Comparison of ENCODE assay signal across 14 cellular contexts in genomic region chr19:11321206-11322126, GRCh38. TPM values are rescaled to one million over a fixed set of nuclear protein-coding genes. Genes with fewer than 3 reads are reported as not detected.
DNase-seq lines count a peak whose midpoint lies in the region; ATAC-seq and TF ChIP-seq lines count a peak whose summit lies in the region.
"Had no signal": no experiment of that assay in that cellular context is flagged by ENCODE, and none has a peak within 500 bp of the region (broad histone marks: within the 10 kb centered on the region; RNA-seq: fewer than 3 reads in every experiment).

No MANE protein-coding gene starts in this region.

- no peaks in the 10 kb centered on the region for H3K27me3 ChIP-seq in HCT116 (ENCODE audit: insufficient read depth, low read length)
- H3K27me3 ChIP-seq: dorsolateral prefrontal cortex had no signal

- ATAC-seq in HCT116 (peak; percentile 70), HG03280 (IDR thresholded peaks at IDR 0.05; ENCODE audit: unreplicated experiment) (no peak), GM18873 (IDR thresholded peaks at IDR 0.05; ENCODE audit: low FRiP score, unreplicated experiment) (no peak), HG03460 (IDR thresholded peaks at IDR 0.05; ENCODE audit: unreplicated experiment) (no peak)
- ATAC-seq: stimulated activated effector memory CD8-positive, alpha-beta T cell treated with anti-CD3 and anti-CD28 coated beads, Interleukin-12 subunit alpha, Interleukin-12 subunit beta, amount 100 ng/mL, for 72 hours had no signal

- H3K9me3 Mint-ChIP-seq in Calu3 (ENCODE audit: low read depth, unreplicated experiment), result no peaks in the 10 kb centered on the region
- H3K9me3 Mint-ChIP-seq in brain, result no peaks in the 10 kb centered on the region
- H3K9me3 Mint-ChIP-seq in nephron progenitor cell, result peaks cover 11% of the 10 kb centered on the region
- H3K9me3 Mint-ChIP-seq: CD8-positive, alpha-beta memory T cell; stimulated activated effector memory CD8-positive, alpha-beta T cell treated with anti-CD3 and anti-CD28 coated beads, Interleukin-12 subunit alpha, Interleukin-12 subunit beta, amount 100 ng/mL, for 72 hours had no signal

- no peaks in the 10 kb centered on the region for H3K4me1 ChIP-seq in HCT116 (ENCODE audit: control insufficient read depth in 1 of 2, insufficient read depth in 2 of 2, low read length in 2 of 2)

- CTCF ChIA-PET in Calu3 (lab: Charles Lee) (interaction anchor here (0.7 to 0.9 kb wide), 2 partner anchors 12 to 23 kb away, joined by 3 read pairs; no protein-coding TSS in a partner anchor), HCT116 (lab: Charles Lee) (interaction anchor here (1.2 kb wide), 1 partner anchor 10 kb away, joined by 3 read pairs; no protein-coding TSS in a partner anchor)

- H3K27me3 Mint-ChIP-seq in Calu3 (ENCODE audit: unreplicated experiment), result no peaks in the 10 kb centered on the region
- no peaks in the 10 kb centered on the region for H3K27me3 Mint-ChIP-seq in brain
- no peaks in the 10 kb centered on the region for H3K27me3 Mint-ChIP-seq in nephron progenitor cell (ENCODE audit: low read depth, poor library complexity)

- TF ChIP-seq RAD21 in HCT116 (IDR thresholded peaks at IDR 0.05; ENCODE audit: low read depth), result peak; percentile 16; the same call in 1 of the 2 replicates

- TF ChIP-seq CTCF in Calu3 (IDR thresholded peaks at IDR 0.05; ENCODE audit: unreplicated experiment) (no peak), HCT116 (IDR thresholded peaks at IDR 0.05 in 2 of 3, conservative IDR thresholded peaks at IDR 0.05 in 1 of 3; ENCODE audit: borderline replicate concordance in 1 of 3, insufficient read depth in 1 of 3, low read depth in 2 of 3, low read length in 2 of 3) (peak in 2 of 3 experiments; percentile 30 to 39; a peak in 3 of 6 replicates), brain (conservative IDR thresholded peaks at IDR 0.05) (no peak), nephron progenitor cell (IDR thresholded peaks at IDR 0.05) (no peak)

- POLR2A ChIA-PET in HCT116 (lab: Charles Lee), result interaction anchor here (1.9 kb wide), 1 partner anchor 23 kb away, joined by 4 read pairs; no protein-coding TSS in a partner anchor

- H3K27ac Mint-ChIP-seq in Calu3 (ENCODE audit: unreplicated experiment) (peak overlapping the region; percentile 23), brain (peak overlapping the region in 3 of 5 experiments; percentile 11 to 81 (median 48)), nephron progenitor cell (peak overlapping the region; percentile 20)

- peaks cover 26% of the 10 kb centered on the region for H3K4me1 Mint-ChIP-seq in Calu3 (ENCODE audit: low read depth, unreplicated experiment)
- H3K4me1 Mint-ChIP-seq in brain, result peaks cover 39% of the 10 kb centered on the region
- H3K4me1 Mint-ChIP-seq in nephron progenitor cell, result peaks cover 49% of the 10 kb centered on the region

- no peaks in the 10 kb centered on the region for H3K9me2 ChIP-seq in HCT116 (ENCODE audit: insufficient read depth)

- intact Hi-C loops in Calu3 (cut with micrococcal nuclease; ENCODE audit: unreplicated experiment), result loop anchor here (10.0 kb wide), 1 partner anchor 53 kb away; the partner anchor contains the start of gene SWSAP1
- intact Hi-C loops in HCT116 (cut with micrococcal nuclease), result no loop called here

- H3K9me3 ChIP-seq in HCT116 (ENCODE audit: control insufficient read depth in 1 of 2, insufficient read depth in 1 of 2, low read depth in 1 of 2, low read length in 2 of 2), result no peaks in the 10 kb centered on the region

- RAD21 ChIA-PET in HCT116 (lab: Charles Lee; ENCODE audit: low non-redundant PET in 1 of 2, low total read pairs in 2 of 2, uncharacterized antibody in 2 of 2, unreplicated experiment in 2 of 2), result no interaction called here

- no peak for DNase-seq in Calu3
- DNase-seq in HCT116 (ENCODE audit: low read depth, low spot score), result no peak
- DNase-seq in nephron progenitor cell, result no peak
- no peak for DNase-seq in islet precursor cell
- DNase-seq: activated CD4-positive, alpha-beta T cell treated with anti-CD3 and anti-CD28 coated beads for 4 hours; amygdala; CD8-positive, alpha-beta memory T cell; dorsolateral prefrontal cortex; NCI-H2081 had no signal

- BruUV-seq in Calu3 (replicated peaks; lab: Mats Ljungman, UMichigan) (no TSS peak), HCT116 (replicated peaks; lab: Mats Ljungman, UMichigan) (no TSS peak)

- no peak overlapping the region for H2AFZ ChIP-seq in HCT116 (ENCODE audit: low read depth, low read length, poor library complexity, severe bottlenecking)

- no peak overlapping the region for H3K4me2 ChIP-seq in HCT116 (ENCODE audit: low read length)

- no peak for TF ChIP-seq POLR2A in HCT116 (IDR thresholded peaks at IDR 0.05; ENCODE audit: borderline replicate concordance, extremely low read depth, insufficient read depth, insufficient read length)

- H4K20me1 ChIP-seq in HCT116 (ENCODE audit: insufficient read depth), result no peaks in the 10 kb centered on the region

- H3K36me3 ChIP-seq in HCT116 (ENCODE audit: control insufficient read depth in 1 of 2, insufficient read depth in 2 of 2, low read length in 2 of 2), result no peaks in the 10 kb centered on the region

- H3K27ac ChIP-seq in HCT116 (ENCODE audit: low read depth, low read length), result no peak overlapping the region

- H3K36me3 Mint-ChIP-seq in Calu3 (ENCODE audit: insufficient read depth, unreplicated experiment), result no peaks in the 10 kb centered on the region
- peaks cover 7% of the 10 kb centered on the region for H3K36me3 Mint-ChIP-seq in brain
- peaks cover 9% of the 10 kb centered on the region for H3K36me3 Mint-ChIP-seq in nephron progenitor cell (ENCODE audit: low read depth)
- H3K36me3 Mint-ChIP-seq: stimulated activated effector memory CD8-positive, alpha-beta T cell treated with anti-CD3 and anti-CD28 coated beads, Interleukin-12 subunit alpha, Interleukin-12 subunit beta, amount 100 ng/mL, for 72 hours had no signal

- H3K4me3 Mint-ChIP-seq in Calu3 (ENCODE audit: low read depth, unreplicated experiment), result no peak overlapping the region
- no peak overlapping the region for H3K4me3 Mint-ChIP-seq in brain
- no peak overlapping the region for H3K4me3 Mint-ChIP-seq in nephron progenitor cell
- H3K4me3 Mint-ChIP-seq: CD8-positive, alpha-beta memory T cell; stimulated activated effector memory CD8-positive, alpha-beta T cell treated with anti-CD3 and anti-CD28 coated beads, Interleukin-12 subunit alpha, Interleukin-12 subunit beta, amount 100 ng/mL, for 72 hours had no signal

- no peaks in the 10 kb centered on the region for H3K79me2 ChIP-seq in HCT116 (ENCODE audit: insufficient read depth, low read length)

- no peak overlapping the region for H3K9ac ChIP-seq in HCT116 (ENCODE audit: low read length)

- no peak overlapping the region for H3K4me3 ChIP-seq in HCT116 (replicated peaks in 1 of 2; ENCODE audit: low read depth in 1 of 2, low read length in 2 of 2)
- H3K4me3 ChIP-seq: dorsolateral prefrontal cortex had no signal

TF ChIP-seq in HCT116, 20 proteins besides CTCF, POLR2A, EP300 and RAD21:
- TF ChIP-seq CEBPB (IDR thresholded peaks at IDR 0.05; ENCODE audit: low read depth) (no peak), YY1 (IDR thresholded peaks at IDR 0.05; ENCODE audit: extremely low read depth, insufficient replicate concordance, low read depth, low read length) (no peak), ZFX (IDR thresholded peaks at IDR 0.05) (no peak)

RNA-seq across cellular contexts. Expression of gene RAB3D, which starts 18.0 kb away (rescaled TPM):
- total RNA-seq in Calu3 (2022) (7.1 and 10.0 TPM in 2 replicates), HCT116 (2021; ENCODE audit: unreplicated experiment) (28.9 TPM)
- 14.9 and 20.1 TPM in 2 replicates for polyA plus RNA-seq in HCT116 (2012)
- polyA plus RNA-seq in brain (ENCODE audit: insufficient read depth, low read depth, low replicate concordance), result 29.2 TPM

RNA-seq across cellular contexts. Expression of gene TMEM205, which starts 24.6 kb away (rescaled TPM):
- 82.0 and 94.4 TPM in 2 replicates for total RNA-seq in Calu3 (2022)
- total RNA-seq in HCT116 (2021; ENCODE audit: unreplicated experiment), result 55.9 TPM
- 112 and 115 TPM in 2 replicates for polyA plus RNA-seq in HCT116 (2012)
- 162 TPM for polyA plus RNA-seq in brain (ENCODE audit: insufficient read depth, low read depth, low replicate concordance)

RNA-seq across cellular contexts. Expression of gene CCDC159, which starts 24.9 kb away (rescaled TPM):
- total RNA-seq in Calu3 (2022), result 11.8 and 13.2 TPM in 2 replicates
- total RNA-seq in HCT116 (2021; ENCODE audit: unreplicated experiment), result 7.7 TPM
- 7.1 and 9.6 TPM in 2 replicates for polyA plus RNA-seq in HCT116 (2012)
- 19.1 TPM for polyA plus RNA-seq in brain (ENCODE audit: insufficient read depth, low read depth, low replicate concordance)

RNA-seq across cellular contexts. Expression of gene TSPAN16, which starts 25.5 kb away (rescaled TPM):
- not detected in 2 replicates for total RNA-seq in Calu3 (2022)
- total RNA-seq in HCT116 (2021; ENCODE audit: unreplicated experiment), result not detected
- polyA plus RNA-seq in HCT116 (2012), result not detected in 2 replicates
- not detected for polyA plus RNA-seq in brain (ENCODE audit: insufficient read depth, low read depth, low replicate concordance)
- total RNA-seq: CD8-positive, alpha-beta memory T cell had no signal
- polyA plus RNA-seq: CD8-positive, alpha-beta memory T cell had no signal

RNA-seq across cellular contexts. Expression of gene PLPPR2, which starts 33.8 kb away (rescaled TPM):
- total RNA-seq in Calu3 (2022) (7.8 and 8.2 TPM in 2 replicates), HCT116 (2021; ENCODE audit: unreplicated experiment) (23.2 TPM)
- 23.7 and 29.8 TPM in 2 replicates for polyA plus RNA-seq in HCT116 (2012)
- polyA plus RNA-seq in brain (ENCODE audit: insufficient read depth, low read depth, low replicate concordance), result 60.6 TPM

Comparison
In these comparisons a context has a peak if more than half of its experiments do, and no peak if none do; other contexts are left out.
1. CTCF ChIP-seq: peak in HCT116 (2 of 3); none in Calu3 (single experiment), brain (0 of 2) and nephron progenitor cell (single experiment).
2. Peak in every context shown above with its lines, with median percentiles within 50 percentile points of each other: H3K27ac Mint-ChIP-seq.